In genomic region chr17:28865946-28866752, GRCh38 we compare ENCODE assay signal across 1 cellular context.
TF ChIP-seq lines count a peak whose summit lies in the region.

No MANE protein-coding gene starts in this region.

TF ChIP-seq in GM23338, 12 proteins besides CTCF, POLR2A, EP300 and RAD21 (continued from another document):
- TF ChIP-seq REST (IDR thresholded peaks at IDR 0.05; ENCODE audit: unreplicated experiment), result no peak
- TF ChIP-seq NANOG (IDR thresholded peaks at IDR 0.05; ENCODE audit: borderline replicate concordance), result no peak
- no peak for TF ChIP-seq ZNF331 (CRISPR knock-in tag; IDR thresholded peaks at IDR 0.05; ENCODE audit: low read depth)
- no peak for TF ChIP-seq ZNF114 (CRISPR knock-in tag; IDR thresholded peaks at IDR 0.05)
- no peak for TF ChIP-seq CREB1 (CRISPR knock-in tag; IDR thresholded peaks at IDR 0.05; ENCODE audit: low read depth)
